In the genomic region with DNA sequence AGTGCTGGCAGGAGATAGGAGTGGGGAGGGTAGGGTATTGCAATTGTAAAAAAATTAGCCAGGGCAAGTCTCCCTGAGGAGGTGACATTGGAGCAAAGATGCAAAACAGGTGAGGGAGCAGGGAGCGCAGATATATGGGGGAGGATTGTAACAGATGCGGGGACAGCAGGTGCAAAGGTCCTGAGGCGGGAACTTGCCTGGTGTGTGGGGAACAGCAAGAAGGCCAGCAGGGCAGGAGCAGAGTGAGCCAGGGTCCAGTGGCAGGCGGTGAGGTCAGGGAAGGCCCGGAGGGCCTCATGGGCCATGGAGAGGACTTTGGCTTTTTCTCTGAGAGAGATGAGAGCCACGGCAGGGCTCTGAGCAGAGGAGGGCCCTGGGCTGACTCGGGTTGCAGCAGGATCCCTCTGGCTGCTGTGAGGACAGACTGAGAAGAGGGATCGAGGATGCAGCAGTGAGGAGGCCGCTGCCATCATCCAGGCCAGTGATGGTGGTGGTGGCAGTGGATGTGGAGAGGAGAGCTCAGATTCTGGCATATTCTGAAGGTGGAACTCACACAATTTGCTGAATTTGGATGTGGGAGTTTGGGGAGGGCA, we compare ENCODE assay signal across 22 cellular contexts. TPM values are rescaled to one million over a fixed set of nuclear protein-coding genes. Genes with fewer than 3 reads are reported as not detected.
DNase-seq lines count a peak whose midpoint lies in the region; ATAC-seq, FAIRE-seq and TF ChIP-seq lines count a peak whose summit lies in the region.
"Had no signal": no experiment of that assay in that cellular context is flagged by ENCODE, and none has a peak within 500 bp of the region (broad histone marks: within the 10 kb centered on the region; RNA-seq: fewer than 3 reads in every experiment).

No MANE protein-coding gene starts in this region.

- H3K36me3 Mint-ChIP-seq in activated CD8-positive, alpha-beta memory T cell treated with anti-CD3 and anti-CD28 coated beads, Interleukin-2, amount 10 ng/mL, durations not matched to agents 7 days and 5 days = peaks cover 20% of the 10 kb centered on the region

- in situ Hi-C loops in K562 (cut with MboI) = no loop called here

- peaks cover 15 to 30% of the 10 kb centered on the region in 2 experiments; a peak in 4 of 5 replicates for H3K4me1 ChIP-seq in K562 (replicated peaks in 1 of 2; ENCODE audit: control insufficient read depth in 2 of 2, insufficient read depth in 2 of 2, low read length in 2 of 2)
- no peaks in the 10 kb centered on the region for H3K4me1 ChIP-seq in small intestine (ENCODE audit: control insufficient read depth in 2 of 2, insufficient read depth in 1 of 2, low read depth in 1 of 2, low read length in 1 of 2)
- H3K4me1 ChIP-seq: HAP-1 had no signal

- FAIRE-seq in K562 (lab: Jason Lieb, UNC) = no peak
- FAIRE-seq in small intestine (lab: Jason Lieb, UNC) = no peak
- FAIRE-seq: A204.1, D721Med, G401.6, GM12891 had no signal

- POLR2A ChIA-PET in RWPE1 (lab: Yijun Ruan, JAX; ENCODE audit: low non-redundant PET) (no interaction called here), K562 (lab: Yijun Ruan, JAX) (interaction anchor here (0.5 to 1.1 kb wide), 3 partner anchors 12 to 16 kb away, joined by 3 to 4 read pairs (median 4); no protein-coding TSS in a partner anchor)

- no peak for TF ChIP-seq RAD21 in K562 (CRISPR knock-in tag; conservative IDR thresholded peaks at IDR 0.05 in 1 of 2, IDR thresholded peaks at IDR 0.05 in 1 of 2)

- TF ChIP-seq EP300 in K562 (IDR thresholded peaks at IDR 0.05; ENCODE audit: low read length) = no peak

- peaks cover 4% of the 10 kb centered on the region for H3K9me1 ChIP-seq in K562 (ENCODE audit: control insufficient read depth, insufficient read depth, low read length)

- ATAC-seq in activated CD8-positive, alpha-beta memory T cell treated with anti-CD3 and anti-CD28 coated beads, Interleukin-2, amount 10 ng/mL, durations not matched to agents 7 days and 5 days = no peak
- ATAC-seq in K562 (no peak), GM18873 (IDR thresholded peaks at IDR 0.05; ENCODE audit: low FRiP score, unreplicated experiment) (no peak)

- H3K9me3 ChIP-seq in K562 (replicated peaks; ENCODE audit: control insufficient read depth, insufficient read depth, low read depth, low read length) = no peaks in the 10 kb centered on the region
- no peaks in the 10 kb centered on the region for H3K9me3 ChIP-seq in small intestine (ENCODE audit: control insufficient read depth, low read depth)
- H3K9me3 ChIP-seq: BE2C, HAP-1 had no signal

- no peak overlapping the region for H3K4me2 ChIP-seq in K562 (ENCODE audit: insufficient read depth, low read length)

- 77% methylated on average over 8 of the region's 9 CpGs for WGBS in K562 (ENCODE audit: insufficient coverage, low coverage, missing lambda C conversion rate)
- WGBS in small intestine, 3 donors = 89 to 95% (median 91%) methylated on average over 6 to 9 of the region's 9 CpGs

- H3K79me2 ChIP-seq in K562 (ENCODE audit: control insufficient read depth, insufficient read depth, low read length) = no peaks in the 10 kb centered on the region

- H3K4me3 ChIP-seq in K562 (no peak overlapping the region), small intestine (ENCODE audit: low read depth in 1 of 2, low read length in 2 of 2) (no peak overlapping the region)
- H3K4me3 ChIP-seq: GM23248, HAP-1 had no signal

- H3K36me3 ChIP-seq in K562 (ENCODE audit: control insufficient read depth, insufficient read depth, low read length) (no peaks in the 10 kb centered on the region; the same call in 2 of the 3 replicates), small intestine (ENCODE audit: control insufficient read depth in 2 of 2, insufficient read depth in 2 of 2, low read length in 2 of 2) (peaks cover 3 to 4% of the 10 kb centered on the region in 2 donors)
- H3K36me3 ChIP-seq: BE2C had no signal

- BruUV-seq in K562 (replicated peaks; lab: Mats Ljungman, UMichigan) = no TSS peak

- H3K4me1 Mint-ChIP-seq in activated CD8-positive, alpha-beta memory T cell treated with anti-CD3 and anti-CD28 coated beads, Interleukin-2, amount 10 ng/mL, durations not matched to agents 7 days and 5 days = peaks cover 38% of the 10 kb centered on the region

- peak overlapping the region; percentile 49 for H3K27ac Mint-ChIP-seq in activated CD8-positive, alpha-beta memory T cell treated with anti-CD3 and anti-CD28 coated beads, Interleukin-2, amount 10 ng/mL, durations not matched to agents 7 days and 5 days
- H3K27ac Mint-ChIP-seq: CD4-positive, CD25-positive, alpha-beta regulatory T cell had no signal

- H3K9ac ChIP-seq in K562 (ENCODE audit: insufficient read depth in 1 of 2, low read depth in 2 of 2, low read length in 2 of 2) = peak overlapping the region in 1 of 2 experiments; percentile 13; a peak in 1 of 4 replicates
- H3K9ac ChIP-seq: GM23248 had no signal

- no peak for TF ChIP-seq POLR2A in K562 (conservative IDR thresholded peaks at IDR 0.05)

- no peak overlapping the region for H2AFZ ChIP-seq in K562 (ENCODE audit: low read depth, low read length)
- H2AFZ ChIP-seq: GM23248 had no signal

- H3K27ac ChIP-seq in RWPE1 = peak overlapping the region; percentile 65
- no peak overlapping the region for H3K27ac ChIP-seq in K562 (ENCODE audit: extremely low read depth, low read depth, low read length)
- no peak overlapping the region for H3K27ac ChIP-seq in small intestine (ENCODE audit: low read depth in 1 of 2, low read length in 1 of 2)
- H3K27ac ChIP-seq: GM23248, HL-60 had no signal

- H3K9me3 Mint-ChIP-seq in activated CD8-positive, alpha-beta memory T cell treated with anti-CD3 and anti-CD28 coated beads, Interleukin-2, amount 10 ng/mL, durations not matched to agents 7 days and 5 days (ENCODE audit: low read depth) = no peaks in the 10 kb centered on the region
- H3K9me3 Mint-ChIP-seq: CD4-positive, CD25-positive, alpha-beta regulatory T cell; CD8-positive, alpha-beta memory T cell had no signal

- H3K4me3 Mint-ChIP-seq in activated CD8-positive, alpha-beta memory T cell treated with anti-CD3 and anti-CD28 coated beads, Interleukin-2, amount 10 ng/mL, durations not matched to agents 7 days and 5 days = no peak overlapping the region
- H3K4me3 Mint-ChIP-seq: CD4-positive, CD25-positive, alpha-beta regulatory T cell had no signal

- H3K27me3 ChIP-seq in K562 (ENCODE audit: control insufficient read depth in 2 of 2, insufficient read depth in 2 of 2, low read length in 2 of 2) = no peaks in the 10 kb centered on the region
- no peaks in the 10 kb centered on the region for H3K27me3 ChIP-seq in small intestine (ENCODE audit: control insufficient read depth in 2 of 2, insufficient read depth in 2 of 2, low read length in 2 of 2)
- H3K27me3 ChIP-seq: BE2C had no signal

- CTCF ChIA-PET in activated CD8-positive, alpha-beta memory T cell treated with anti-CD3 and anti-CD28 coated beads, Interleukin-2, amount 10 ng/mL, durations not matched to agents 7 days and 5 days (lab: Charles Lee) = interaction anchor here (1.2 kb wide), 1 partner anchor 24 kb away, joined by 3 read pairs; a partner anchor contains a TSS
- CTCF ChIA-PET in RWPE1 (lab: Yijun Ruan, JAX) = interaction anchor here (0.6 kb wide), 1 partner anchor 41 kb away, joined by 3 read pairs; no protein-coding TSS in a partner anchor
- CTCF ChIA-PET in K562 (lab: Yijun Ruan, JAX; ENCODE audit: low intra/inter-chr PET ratio) = interaction anchor here (0.7 kb wide), 1 partner anchor 777 kb away, joined by 3 read pairs; no protein-coding TSS in a partner anchor

- no peaks in the 10 kb centered on the region for H3K27me3 Mint-ChIP-seq in activated CD8-positive, alpha-beta memory T cell treated with anti-CD3 and anti-CD28 coated beads, Interleukin-2, amount 10 ng/mL, durations not matched to agents 7 days and 5 days
- H3K27me3 Mint-ChIP-seq: CD4-positive, CD25-positive, alpha-beta regulatory T cell; CD8-positive, alpha-beta memory T cell had no signal

- intact Hi-C loops in K562 (cut with micrococcal nuclease) (no loop called here), posterior vena cava (cut with DNase I) (loop anchor here in 1 of 2 donors (5.0 kb wide), 2 partner anchors 558 to 1988 kb away; no protein-coding TSS in a partner anchor)

- no peaks in the 10 kb centered on the region for H4K20me1 ChIP-seq in K562 (replicated peaks; ENCODE audit: control insufficient read depth, insufficient read depth, low read length)

- no peak for DNase-seq in activated CD8-positive, alpha-beta memory T cell treated with anti-CD3 and anti-CD28 coated beads, Interleukin-2, amount 10 ng/mL, durations not matched to agents 7 days and 5 days
- DNase-seq in activated CD8-positive, alpha-beta memory T cell treated with anti-CD3 and anti-CD28 coated beads for 24 hours = no peak
- DNase-seq in RWPE1 (ENCODE audit: low spot score) (no peak), K562 (ENCODE audit: extremely low read depth in 1 of 4, low spot score in 3 of 4) (no peak), posterior vena cava (ENCODE audit: low spot score) (peak; percentile 58), small intestine (no peak)
- DNase-seq: ACHN; C1 segment of cervical spinal cord; CD4-positive, CD25-positive, alpha-beta regulatory T cell; CD8-positive, alpha-beta memory T cell; COR-L47; GM23248; IMR-90 had no signal

- TF ChIP-seq CTCF in RWPE1 (conservative IDR thresholded peaks at IDR 0.05; ENCODE audit: low read depth) = no peak
- TF ChIP-seq CTCF in K562 (IDR thresholded peaks at IDR 0.05 in 2 of 3, conservative IDR thresholded peaks at IDR 0.05 in 1 of 3; ENCODE audit: insufficient read depth in 2 of 3, low read depth in 1 of 3, low read length in 3 of 3) = no peak

RNA-seq across cellular contexts. Expression of a gene that starts 6.2 kb away (rescaled TPM):
- total RNA-seq in activated CD8-positive, alpha-beta memory T cell treated with anti-CD3 and anti-CD28 coated beads, Interleukin-2, amount 10 ng/mL, durations not matched to agents 7 days and 5 days = 10 to 100 TPM; 22.4 to 25.7 TPM
- total RNA-seq in K562 (2011; cell fraction: chromatin; rRNA removed; ENCODE audit: low replicate concordance) = 9.4 and 19.6 TPM in 2 replicates
- total RNA-seq in K562 (2011; cell fraction: nucleolus; rRNA removed) = 9.3 and 10.8 TPM in 2 replicates
- total RNA-seq in K562 (2011; cell fraction: nucleoplasm; rRNA removed) = 15.0 and 18.6 TPM in 2 replicates
- total RNA-seq in K562 (2014; rRNA removed) = 2.8 and 4.0 TPM in 2 replicates
- 1.9 and 2.0 TPM in 2 replicates for total RNA-seq in K562 (2014; rRNA removed; fragmentation: Illumina TruSeq; extraction: Trizol)
- 2.4 and 3.2 TPM in 2 replicates for total RNA-seq in K562 (2015; rRNA removed; fragmentation: Illumina TruSeq; extraction: Trizol)
- 4.4 and 4.7 TPM in 2 replicates for total RNA-seq in K562 (2021)
- polyA plus RNA-seq in K562 (2011; rRNA removed) = 3.7 and 6.9 TPM in 2 replicates
- 7.0 and 12.1 TPM in 2 replicates for polyA plus RNA-seq in K562 (2011; cell fraction: cytosol; rRNA removed)
- polyA plus RNA-seq in K562 (2011; cell fraction: nucleus; rRNA removed) = 18.5 and 23.1 TPM in 2 replicates
- 5.0 and 7.8 TPM in 2 replicates for polyA plus RNA-seq in K562 (2012)
- 4.5 and 4.8 TPM in 2 replicates for polyA plus RNA-seq in K562 (2014; fragmentation: Illumina TruSeq; extraction: Trizol)
- under 1 TPM; 0.34 to 0.62 TPM for polyA plus RNA-seq in K562 (2014; fragmentation: Nextera tagmentation; extraction: Ambion mirVana)
- 5.1 TPM in 2 replicates for polyA plus RNA-seq in K562 (2014; rRNA removed)
- 2.0 and 2.5 TPM in 2 replicates for polyA minus RNA-seq in K562 (2011; rRNA and poly(A)+ RNA removed)
- polyA minus RNA-seq in K562 (2011; cell fraction: cytosol; rRNA and poly(A)+ RNA removed) = 4.1 and 8.1 TPM in 2 replicates
- polyA minus RNA-seq in K562 (2011; cell fraction: nucleus; rRNA and poly(A)+ RNA removed) = 4.7 and 5.3 TPM in 2 replicates
- 10 to 100 TPM in 1 of 2 donors, 1 to 10 TPM in 1; 8.7 to 12.1 TPM for total RNA-seq in posterior vena cava
- 1 to 10 TPM; 2.0 to 6.4 (median 2.2) TPM for polyA plus RNA-seq in small intestine

RNA-seq across cellular contexts. Expression of a gene that starts 6.6 kb away (rescaled TPM):
- 100 to 1,000 TPM; 359 to 395 TPM for total RNA-seq in activated CD8-positive, alpha-beta memory T cell treated with anti-CD3 and anti-CD28 coated beads, Interleukin-2, amount 10 ng/mL, durations not matched to agents 7 days and 5 days
- total RNA-seq in K562 (2011; cell fraction: chromatin; rRNA removed; ENCODE audit: low replicate concordance) = 184 and 489 TPM in 2 replicates
- total RNA-seq in K562 (2011; cell fraction: nucleolus; rRNA removed) = 634 and 715 TPM in 2 replicates
- total RNA-seq in K562 (2011; cell fraction: nucleoplasm; rRNA removed) = 475 and 527 TPM in 2 replicates
- 244 and 267 TPM in 2 replicates for total RNA-seq in K562 (2014; rRNA removed)
- total RNA-seq in K562 (2014; rRNA removed; fragmentation: Illumina TruSeq; extraction: Trizol) = 242 and 313 TPM in 2 replicates
- 219 and 244 TPM in 2 replicates for total RNA-seq in K562 (2015; rRNA removed; fragmentation: Illumina TruSeq; extraction: Trizol)
- total RNA-seq in K562 (2021) = 264 and 278 TPM in 2 replicates
- polyA plus RNA-seq in K562 (2011; rRNA removed) = 228 and 411 TPM in 2 replicates
- 623 and 681 TPM in 2 replicates for polyA plus RNA-seq in K562 (2011; cell fraction: cytosol; rRNA removed)
- polyA plus RNA-seq in K562 (2011; cell fraction: nucleus; rRNA removed) = 365 and 432 TPM in 2 replicates
- polyA plus RNA-seq in K562 (2012) = 242 and 270 TPM in 2 replicates
- polyA plus RNA-seq in K562 (2014; fragmentation: Illumina TruSeq; extraction: Trizol) = 274 and 307 TPM in 2 replicates
- polyA plus RNA-seq in K562 (2014; fragmentation: Nextera tagmentation; extraction: Ambion mirVana) = 100 to 1,000 TPM; 569 to 987 TPM
- 238 and 281 TPM in 2 replicates for polyA plus RNA-seq in K562 (2014; rRNA removed)
- polyA minus RNA-seq in K562 (2011; rRNA and poly(A)+ RNA removed) = 291 and 319 TPM in 2 replicates
- 198 and 240 TPM in 2 replicates for polyA minus RNA-seq in K562 (2011; cell fraction: cytosol; rRNA and poly(A)+ RNA removed)
- 35.1 and 73.1 TPM in 2 replicates for polyA minus RNA-seq in K562 (2011; cell fraction: nucleus; rRNA and poly(A)+ RNA removed)
- 10 to 100 TPM; 15.0 to 22.1 TPM for total RNA-seq in posterior vena cava
- 100 to 1,000 TPM in 2 of 3 donors, 10 to 100 TPM in 1; 92.9 to 298 (median 120) TPM for polyA plus RNA-seq in small intestine

RNA-seq across cellular contexts. Expression of a gene that starts 24.6 kb away (rescaled TPM):
- total RNA-seq in activated CD8-positive, alpha-beta memory T cell treated with anti-CD3 and anti-CD28 coated beads, Interleukin-2, amount 10 ng/mL, durations not matched to agents 7 days and 5 days = 10 to 100 TPM; 23.2 to 26.3 TPM
- total RNA-seq in K562 (2011; cell fraction: chromatin; rRNA removed; ENCODE audit: low replicate concordance) = 11.5 and 26.2 TPM in 2 replicates
- 15.1 and 16.5 TPM in 2 replicates for total RNA-seq in K562 (2011; cell fraction: nucleolus; rRNA removed)
- total RNA-seq in K562 (2011; cell fraction: nucleoplasm; rRNA removed) = 11.6 and 13.7 TPM in 2 replicates
- total RNA-seq in K562 (2014; rRNA removed) (5.4 and 6.7 TPM in 2 replicates), K562 (2014; rRNA removed; fragmentation: Illumina TruSeq; extraction: Trizol) (0.87 and 0.96 TPM in 2 replicates), K562 (2015; rRNA removed; fragmentation: Illumina TruSeq; extraction: Trizol) (1.5 and 2.0 TPM in 2 replicates), K562 (2021) (9.5 and 10.6 TPM in 2 replicates), posterior vena cava (10 to 100 TPM; 13.0 to 15.0 TPM)
- polyA plus RNA-seq in K562 (2011; rRNA removed) (3.9 and 7.1 TPM in 2 replicates), K562 (2014; fragmentation: Illumina TruSeq; extraction: Trizol) (6.1 and 7.5 TPM in 2 replicates), K562 (2014; fragmentation: Nextera tagmentation; extraction: Ambion mirVana) (under 1 TPM; 0.62 to 0.87 TPM), K562 (2014; rRNA removed) (5.4 and 6.2 TPM in 2 replicates), small intestine (1 to 10 TPM; 6.0 to 6.5 (median 6.5) TPM)
- 5.5 and 7.5 TPM in 2 replicates for polyA plus RNA-seq in K562 (2011; cell fraction: cytosol; rRNA removed)
- 17.3 and 27.4 TPM in 2 replicates for polyA plus RNA-seq in K562 (2011; cell fraction: nucleus; rRNA removed)
- 6.9 and 8.7 TPM in 2 replicates for polyA plus RNA-seq in K562 (2012)
- 3.5 and 3.9 TPM in 2 replicates for polyA minus RNA-seq in K562 (2011; rRNA and poly(A)+ RNA removed)
- polyA minus RNA-seq in K562 (2011; cell fraction: cytosol; rRNA and poly(A)+ RNA removed) = 4.7 and 13.4 TPM in 2 replicates
- 4.3 and 5.7 TPM in 2 replicates for polyA minus RNA-seq in K562 (2011; cell fraction: nucleus; rRNA and poly(A)+ RNA removed)

RNA-seq across cellular contexts. Expression of a gene that starts 39.0 kb away (rescaled TPM):
- 10 to 100 TPM; 72.7 to 75.4 TPM for total RNA-seq in activated CD8-positive, alpha-beta memory T cell treated with anti-CD3 and anti-CD28 coated beads, Interleukin-2, amount 10 ng/mL, durations not matched to agents 7 days and 5 days
- total RNA-seq in K562 (2011; cell fraction: chromatin; rRNA removed; ENCODE audit: low replicate concordance) = 42.8 and 61.0 TPM in 2 replicates
- total RNA-seq in K562 (2011; cell fraction: nucleolus; rRNA removed) = 58.9 and 60.7 TPM in 2 replicates
- total RNA-seq in K562 (2011; cell fraction: nucleoplasm; rRNA removed) = 41.1 and 41.9 TPM in 2 replicates
- 87.2 and 121 TPM in 2 replicates for total RNA-seq in K562 (2014; rRNA removed)
- total RNA-seq in K562 (2014; rRNA removed; fragmentation: Illumina TruSeq; extraction: Trizol) = 54.7 and 60.1 TPM in 2 replicates
- total RNA-seq in K562 (2015; rRNA removed; fragmentation: Illumina TruSeq; extraction: Trizol) = 72.9 and 75.2 TPM in 2 replicates
- 85.0 and 87.3 TPM in 2 replicates for total RNA-seq in K562 (2021)
- 51.4 and 53.1 TPM in 2 replicates for polyA plus RNA-seq in K562 (2011; rRNA removed)
- polyA plus RNA-seq in K562 (2011; cell fraction: cytosol; rRNA removed) = 61.7 and 125 TPM in 2 replicates
- 119 and 153 TPM in 2 replicates for polyA plus RNA-seq in K562 (2011; cell fraction: nucleus; rRNA removed)
- 64.0 and 71.6 TPM in 2 replicates for polyA plus RNA-seq in K562 (2012)
- 95.6 and 109 TPM in 2 replicates for polyA plus RNA-seq in K562 (2014; fragmentation: Illumina TruSeq; extraction: Trizol)
- 10 to 100 TPM; 12.2 to 17.4 TPM for polyA plus RNA-seq in K562 (2014; fragmentation: Nextera tagmentation; extraction: Ambion mirVana)
- 71.6 and 86.8 TPM in 2 replicates for polyA plus RNA-seq in K562 (2014; rRNA removed)
- 18.1 and 25.3 TPM in 2 replicates for polyA minus RNA-seq in K562 (2011; rRNA and poly(A)+ RNA removed)
- polyA minus RNA-seq in K562 (2011; cell fraction: cytosol; rRNA and poly(A)+ RNA removed) = 28.1 and 30.3 TPM in 2 replicates
- polyA minus RNA-seq in K562 (2011; cell fraction: nucleus; rRNA and poly(A)+ RNA removed) = 33.3 and 33.4 TPM in 2 replicates
- total RNA-seq in posterior vena cava = 10 to 100 TPM; 30.3 to 37.2 TPM
- polyA plus RNA-seq in small intestine = 10 to 100 TPM; 13.4 to 32.9 (median 18.1) TPM

RNA-seq across cellular contexts. Expression of a gene that starts 44.9 kb away (rescaled TPM):
- total RNA-seq in activated CD8-positive, alpha-beta memory T cell treated with anti-CD3 and anti-CD28 coated beads, Interleukin-2, amount 10 ng/mL, durations not matched to agents 7 days and 5 days = 100 to 1,000 TPM in 1 of 2 experiments, 10 to 100 TPM in 1; 93.9 to 123 TPM
- total RNA-seq in K562 (2011; cell fraction: chromatin; rRNA removed; ENCODE audit: low replicate concordance) = 149 and 408 TPM in 2 replicates
- total RNA-seq in K562 (2011; cell fraction: nucleolus; rRNA removed) = 510 and 535 TPM in 2 replicates
- total RNA-seq in K562 (2011; cell fraction: nucleoplasm; rRNA removed) = 308 and 339 TPM in 2 replicates
- 142 and 201 TPM in 2 replicates for total RNA-seq in K562 (2014; rRNA removed)
- total RNA-seq in K562 (2014; rRNA removed; fragmentation: Illumina TruSeq; extraction: Trizol) = 72.6 and 88.6 TPM in 2 replicates
- 128 and 129 TPM in 2 replicates for total RNA-seq in K562 (2015; rRNA removed; fragmentation: Illumina TruSeq; extraction: Trizol)
- total RNA-seq in K562 (2021) = 213 and 228 TPM in 2 replicates
- 163 and 193 TPM in 2 replicates for polyA plus RNA-seq in K562 (2011; rRNA removed)
- 284 and 627 TPM in 2 replicates for polyA plus RNA-seq in K562 (2011; cell fraction: cytosol; rRNA removed)
- polyA plus RNA-seq in K562 (2011; cell fraction: nucleus; rRNA removed) = 364 and 581 TPM in 2 replicates
- 62.8 and 197 TPM in 2 replicates for polyA plus RNA-seq in K562 (2012)
- polyA plus RNA-seq in K562 (2014; fragmentation: Illumina TruSeq; extraction: Trizol) = 204 and 238 TPM in 2 replicates
- polyA plus RNA-seq in K562 (2014; fragmentation: Nextera tagmentation; extraction: Ambion mirVana) = 10 to 100 TPM in 1 of 2 experiments, 1 to 10 TPM in 1; 9.3 to 31.2 TPM
- 199 and 251 TPM in 2 replicates for polyA plus RNA-seq in K562 (2014; rRNA removed)
- 113 and 240 TPM in 2 replicates for polyA minus RNA-seq in K562 (2011; rRNA and poly(A)+ RNA removed)
- 150 and 177 TPM in 2 replicates for polyA minus RNA-seq in K562 (2011; cell fraction: cytosol; rRNA and poly(A)+ RNA removed)
- polyA minus RNA-seq in K562 (2011; cell fraction: nucleus; rRNA and poly(A)+ RNA removed) = 42.9 and 49.0 TPM in 2 replicates
- total RNA-seq in posterior vena cava = 10 to 100 TPM in 1 of 2 donors, 1 to 10 TPM in 1; 9.2 to 11.2 TPM
- 10 to 100 TPM in 1 of 3 donors, 1 to 10 TPM in 2; 2.0 to 77.7 (median 3.5) TPM for polyA plus RNA-seq in small intestine
- total RNA-seq: HT1080 had no signal

Comparison
In these comparisons a context has a peak if more than half of its experiments do, and no peak if none do; other contexts are left out.
1. RNA of a gene that starts 6.6 kb away (total RNA-seq): 359 to 395 TPM in activated CD8-positive, alpha-beta memory T cell treated with anti-CD3 and anti-CD28 coated beads, Interleukin-2, amount 10 ng/mL, durations not matched to agents 7 days and 5 days and 184 to 715 TPM in K562; 15.0 to 22.1 TPM in posterior vena cava; every median in the first group is over 4 times any median in the second.